ENCODE assay signal across 15 cellular contexts in the genomic region with DNA sequence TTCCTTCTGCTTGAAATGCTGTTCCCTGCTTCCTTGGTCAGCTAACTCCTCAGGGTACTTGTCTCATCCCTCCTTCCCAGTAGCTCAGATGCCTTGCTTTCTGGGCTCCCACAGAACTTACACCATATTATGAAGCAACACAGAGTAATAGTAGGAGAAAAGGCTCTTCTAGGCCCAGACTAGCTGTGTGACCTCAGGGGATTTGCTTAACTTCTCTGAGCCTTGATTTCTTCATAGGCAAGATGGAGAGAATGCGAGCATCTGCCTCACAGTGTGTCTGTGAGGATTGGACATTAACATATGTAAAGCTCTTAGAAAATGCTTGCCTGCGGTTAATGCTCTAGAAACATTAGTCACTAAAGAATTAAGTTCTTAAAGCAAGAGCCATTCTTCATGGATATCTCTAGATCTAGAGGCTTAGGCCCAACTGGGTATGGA. TPM values are rescaled to one million over a fixed set of nuclear protein-coding genes. Genes with fewer than 3 reads are reported as not detected.
DNase-seq lines count a peak whose midpoint lies in the region; ATAC-seq and TF ChIP-seq lines count a peak whose summit lies in the region.
"Had no signal": no experiment of that assay in that cellular context is flagged by ENCODE, and none has a peak within 500 bp of the region (broad histone marks: within the 10 kb centered on the region; RNA-seq: fewer than 3 reads in every experiment).

No MANE protein-coding gene starts in this region.

- H3K4me1 ChIP-seq in BLaER1 (peaks cover 43% of the 10 kb centered on the region), HUES64 (ENCODE audit: insufficient read depth, low read length) (peaks cover 21% of the 10 kb centered on the region), endodermal cell (ENCODE audit: control insufficient read depth, insufficient read depth, low read length) (peaks cover 8% of the 10 kb centered on the region), trophoblast cell (ENCODE audit: control insufficient read depth in 1 of 2, insufficient read depth in 2 of 2, low read length in 2 of 2) (peaks cover 0 to 3% of the 10 kb centered on the region in 2 experiments)
- H3K4me1 ChIP-seq: BE2C had no signal

- H2BK12ac ChIP-seq in trophoblast cell (ENCODE audit: low read length): no peak overlapping the region

- DNase-seq in endodermal cell (no peak), trophoblast cell (peak; percentile 80 to 86), kidney glomerular epithelial cell (lab: John Stamatoyannopoulos, UW) (no peak), WERI-Rb-1 (no peak), NCI-H2227 (lab: John Stamatoyannopoulos, UW; ENCODE audit: unreplicated experiment) (no peak)
- DNase-seq: activated CD4-positive, alpha-beta T cell treated with anti-CD3 and anti-CD28 coated beads, Interleukin-2, amount 10 ng/mL, durations not matched to agents 7 days and 5 days; activated T-cell treated with anti-CD3 and anti-CD28 coated beads, Interleukin-2, amount 50 U/mL, for 48 hours; BE2C; effector memory CD4-positive, alpha-beta T cell; T-helper 1 cell had no signal

- no peak overlapping the region for H4K91ac ChIP-seq in trophoblast cell (ENCODE audit: low read depth, low read length)

- no peak overlapping the region for H3K4me3 Mint-ChIP-seq in endodermal cell
- H3K4me3 Mint-ChIP-seq: activated CD4-positive, alpha-beta T cell treated with anti-CD3 and anti-CD28 coated beads, Interleukin-2, amount 10 ng/mL, durations not matched to agents 7 days and 5 days had no signal

- H3K79me2 ChIP-seq in trophoblast cell (ENCODE audit: control insufficient read depth, insufficient read depth, low read length, poor library complexity): no peaks in the 10 kb centered on the region

- H4K8ac ChIP-seq in trophoblast cell (ENCODE audit: low read depth, low read length): no peak overlapping the region

- no peak overlapping the region for H3K14ac ChIP-seq in trophoblast cell (ENCODE audit: low read length)

- H3K18ac ChIP-seq in trophoblast cell (ENCODE audit: low read length): no peak overlapping the region

- peak overlapping the region; percentile 51; the same call in 1 of the 2 replicates for H3K27ac ChIP-seq in BLaER1
- peak overlapping the region; percentile 82; the same call in 1 of the 2 replicates for H3K27ac ChIP-seq in HUES64 (ENCODE audit: low read depth, low read length)
- no peak overlapping the region for H3K27ac ChIP-seq in endodermal cell (ENCODE audit: low read depth, low read length)
- no peak overlapping the region for H3K27ac ChIP-seq in trophoblast cell (ENCODE audit: low read depth, low read length)
- no peak overlapping the region for H3K27ac ChIP-seq in WERI-Rb-1

- no peaks in the 10 kb centered on the region for H3K79me1 ChIP-seq in trophoblast cell (ENCODE audit: low read length)

- no peak overlapping the region for H2BK120ac ChIP-seq in trophoblast cell (ENCODE audit: insufficient read depth, low read length, poor library complexity)

- H3K9me3 ChIP-seq in BLaER1 (no peaks in the 10 kb centered on the region), HUES64 (ENCODE audit: insufficient read depth, low read depth, low read length) (no peaks in the 10 kb centered on the region), endodermal cell (ENCODE audit: control insufficient read depth, low read length) (no peaks in the 10 kb centered on the region), trophoblast cell (ENCODE audit: insufficient read depth, low read depth, low read length) (no peaks in the 10 kb centered on the region), WERI-Rb-1 (ENCODE audit: severe bottlenecking) (no peaks in the 10 kb centered on the region)
- H3K9me3 ChIP-seq: BE2C had no signal

- peak overlapping the region; percentile 94; the same call in 1 of the 2 replicates for H3K4me2 ChIP-seq in BLaER1
- H3K4me2 ChIP-seq in trophoblast cell (ENCODE audit: low read length): no peak overlapping the region

- 60% methylated on average over 2 of the region's 2 CpGs for WGBS in HUES64
- WGBS in endodermal cell (ENCODE audit: insufficient coverage in 1 of 2, insufficient read length in 1 of 2), 2 experiments: 89% methylated on average over 2 of the region's 2 CpGs
- whole genome bisulfite sequencing in trophoblast cell (ENCODE audit: extremely low coverage, insufficient coverage, insufficient read length): no CpG with 5 or more reads among the region's 2 CpGs

- no peak overlapping the region for H4K12ac ChIP-seq in trophoblast cell (ENCODE audit: low read depth, low read length)

- no peak for TF ChIP-seq CTCF in endodermal cell (conservative IDR thresholded peaks at IDR 0.05)
- TF ChIP-seq CTCF in WERI-Rb-1 (IDR thresholded peaks at IDR 0.05; ENCODE audit: low read depth, low read length): no peak

- no peaks in the 10 kb centered on the region for H3K36me3 Mint-ChIP-seq in endodermal cell (ENCODE audit: low read depth)

- H3K27ac Mint-ChIP-seq in endodermal cell: peak overlapping the region; percentile 93

- H2BK5ac ChIP-seq in trophoblast cell (ENCODE audit: low read depth, low read length, poor library complexity): no peak overlapping the region

- H3K27me3 ChIP-seq in BLaER1: no peaks in the 10 kb centered on the region
- no peaks in the 10 kb centered on the region for H3K27me3 ChIP-seq in HUES64 (ENCODE audit: insufficient read depth, low read length)
- no peaks in the 10 kb centered on the region for H3K27me3 ChIP-seq in endodermal cell (ENCODE audit: control insufficient read depth, insufficient read depth, low read length, poor library complexity, severe bottlenecking)
- no peaks in the 10 kb centered on the region for H3K27me3 ChIP-seq in trophoblast cell (ENCODE audit: insufficient read depth, low read length)
- H3K27me3 ChIP-seq in WERI-Rb-1 (ENCODE audit: insufficient read depth, low read depth, severe bottlenecking): no peaks in the 10 kb centered on the region
- H3K27me3 ChIP-seq: BE2C had no signal

- H3K9ac ChIP-seq in BLaER1 (no peak overlapping the region), HUES64 (ENCODE audit: low read depth, low read length) (no peak overlapping the region), endodermal cell (ENCODE audit: extremely low read depth, low read length, poor library complexity, severe bottlenecking) (no peak overlapping the region), trophoblast cell (ENCODE audit: low read length) (no peak overlapping the region)

- no peak overlapping the region for H2AK5ac ChIP-seq in trophoblast cell (ENCODE audit: low read length)

- no peaks in the 10 kb centered on the region for H4K20me1 ChIP-seq in BLaER1

- no peak for ATAC-seq in HG03521 (IDR thresholded peaks at IDR 0.05; ENCODE audit: unreplicated experiment)
- ATAC-seq: Panc1 had no signal

- H3K36me3 ChIP-seq in BLaER1 (no peaks in the 10 kb centered on the region), HUES64 (ENCODE audit: insufficient read depth, low read length) (no peaks in the 10 kb centered on the region), endodermal cell (ENCODE audit: control insufficient read depth, insufficient read depth, low read length) (no peaks in the 10 kb centered on the region), trophoblast cell (ENCODE audit: control insufficient read depth in 1 of 2, insufficient read depth in 2 of 2, low read length in 2 of 2) (no peaks in the 10 kb centered on the region), WERI-Rb-1 (no peaks in the 10 kb centered on the region)
- H3K36me3 ChIP-seq: BE2C had no signal

- H3K4ac ChIP-seq in trophoblast cell (ENCODE audit: low read depth, low read length): no peak overlapping the region

- H3K4me3 ChIP-seq in BLaER1: no peak overlapping the region
- no peak overlapping the region for H3K4me3 ChIP-seq in HUES64 (ENCODE audit: low read length)
- no peak overlapping the region for H3K4me3 ChIP-seq in endodermal cell (ENCODE audit: low read length)
- no peak overlapping the region for H3K4me3 ChIP-seq in trophoblast cell (ENCODE audit: low read depth, low read length)
- no peak overlapping the region for H3K4me3 ChIP-seq in WERI-Rb-1 (ENCODE audit: low read depth, low read length)

- no peak overlapping the region for H3K23ac ChIP-seq in trophoblast cell (ENCODE audit: low read length)

- peaks cover 1% of the 10 kb centered on the region for H3K9me3 Mint-ChIP-seq in endodermal cell
- H3K9me3 Mint-ChIP-seq: activated CD4-positive, alpha-beta T cell treated with anti-CD3 and anti-CD28 coated beads, Interleukin-2, amount 10 ng/mL, durations not matched to agents 7 days and 5 days had no signal

- H2AFZ ChIP-seq in trophoblast cell (ENCODE audit: insufficient read depth, low read length, poor library complexity): no peak overlapping the region

- H3K27me3 Mint-ChIP-seq in endodermal cell (ENCODE audit: insufficient read depth): no peaks in the 10 kb centered on the region

- peaks cover 25% of the 10 kb centered on the region for H3K4me1 Mint-ChIP-seq in endodermal cell

RNA-seq across cellular contexts. Expression of gene PECAM1, which starts 22.3 kb away (rescaled TPM):
- 0.65 TPM for polyA plus RNA-seq in HUES64 (2013, experiment 1 of 2)
- polyA plus RNA-seq in HUES64 (2013, experiment 2 of 2): 0.38 TPM
- total RNA-seq in endodermal cell: under 1 TPM; 0.33 to 0.86 TPM
- polyA plus RNA-seq in endodermal cell (2013, experiment 1 of 2): 0.39 TPM
- polyA plus RNA-seq in endodermal cell (2013, experiment 2 of 2): 1.2 TPM
- 0.04 and 0.07 TPM in 2 replicates for polyA plus RNA-seq in trophoblast cell (2013)

RNA-seq across cellular contexts. Expression of gene MILR1, which starts 36.0 kb away (rescaled TPM):
- not detected for polyA plus RNA-seq in HUES64 (2013, experiment 1 of 2)
- not detected for polyA plus RNA-seq in HUES64 (2013, experiment 2 of 2)
- under 1 TPM in 1 of 2 donors, not detected in 1; 0.80 TPM for total RNA-seq in endodermal cell
- not detected for polyA plus RNA-seq in endodermal cell (2013, experiment 1 of 2)
- not detected for polyA plus RNA-seq in endodermal cell (2013, experiment 2 of 2)
- 0.18 and 0.29 TPM in 2 replicates for polyA plus RNA-seq in trophoblast cell (2013)
- total RNA-seq: kidney epithelial cell had no signal

Comparison
In these comparisons a context has a peak if more than half of its experiments do, and no peak if none do; other contexts are left out.
1. H3K27ac ChIP-seq: peak in BLaER1 (single experiment) and HUES64 (single experiment); none in endodermal cell (single experiment), trophoblast cell (single experiment) and WERI-Rb-1 (single experiment).
2. DNase-seq: peak in trophoblast cell (2 of 2); none in endodermal cell (single experiment), kidney glomerular epithelial cell (single experiment), WERI-Rb-1 (single experiment) and NCI-H2227 (single experiment).